Comparison of ENCODE assay signal across 10 cellular contexts in genomic region chr11:67406969-67407699, GRCh38. TPM values are rescaled to one million over a fixed set of nuclear protein-coding genes. Genes with fewer than 3 reads are reported as not detected.
DNase-seq lines count a peak whose midpoint lies in the region; ATAC-seq and TF ChIP-seq lines count a peak whose summit lies in the region.
"Had no signal": no experiment of that assay in that cellular context is flagged by ENCODE, and none has a peak within 500 bp of the region (broad histone marks: within the 10 kb centered on the region; RNA-seq: fewer than 3 reads in every experiment).

No MANE protein-coding gene starts in this region.

- 19 to 37% methylated on average over 10 to 12 of the region's 12 CpGs for WGBS in body of pancreas, 2 donors

- H3K9me3 ChIP-seq in body of pancreas (no peaks in the 10 kb centered on the region), Caco-2 (no peaks in the 10 kb centered on the region)
- H3K9me3 ChIP-seq: vagina had no signal

- ATAC-seq in activated B cell treated with CpG ODN at 0.5 μM for 24 hours (ENCODE audit: low read depth) (no peak), body of pancreas (no peak), GM18511 (IDR thresholded peaks at IDR 0.05; ENCODE audit: unreplicated experiment) (no peak)

- peaks cover 12% of the 10 kb centered on the region for H3K4me1 ChIP-seq in body of pancreas
- H3K4me1 ChIP-seq in Caco-2: peaks cover under 1% of the 10 kb centered on the region

- H3K9me3 Mint-ChIP-seq in activated B cell treated with CpG ODN at 0.5 μM for 24 hours: no peaks in the 10 kb centered on the region
- H3K9me3 Mint-ChIP-seq in immature natural killer cell: no peaks in the 10 kb centered on the region
- no peaks in the 10 kb centered on the region for H3K9me3 Mint-ChIP-seq in Caco-2 (ENCODE audit: unreplicated experiment)

- peak overlapping the region; percentile 60 for H3K4me3 Mint-ChIP-seq in activated B cell treated with CpG ODN at 0.5 μM for 24 hours
- peak overlapping the region; percentile 85 to 99 (median 96) for H3K4me3 Mint-ChIP-seq in immature natural killer cell
- H3K4me3 Mint-ChIP-seq in Caco-2 (ENCODE audit: unreplicated experiment): no peak overlapping the region

- H3K27ac Mint-ChIP-seq in activated B cell treated with CpG ODN at 0.5 μM for 24 hours (peak overlapping the region; percentile 88), immature natural killer cell (peak overlapping the region; percentile 90 to 98 (median 96)), Caco-2 (ENCODE audit: unreplicated experiment) (no peak overlapping the region)

- H3K27me3 ChIP-seq in body of pancreas: no peaks in the 10 kb centered on the region
- no peaks in the 10 kb centered on the region for H3K27me3 ChIP-seq in Caco-2 (replicated peaks; ENCODE audit: control insufficient read depth, insufficient read depth, low read length)
- H3K27me3 ChIP-seq: vagina had no signal

- H3K36me3 ChIP-seq in body of pancreas (replicated peaks in 1 of 2; ENCODE audit: insufficient read depth in 1 of 2, low read depth in 2 of 2): no peaks in the 10 kb centered on the region
- no peaks in the 10 kb centered on the region for H3K36me3 ChIP-seq in Caco-2 (ENCODE audit: control insufficient read depth, insufficient read depth, low read length)
- H3K36me3 ChIP-seq: vagina had no signal

- H3K4me1 Mint-ChIP-seq in activated B cell treated with CpG ODN at 0.5 μM for 24 hours: peaks cover 92% of the 10 kb centered on the region
- peaks cover 72 to 87% of the 10 kb centered on the region in 2 donors for H3K4me1 Mint-ChIP-seq in immature natural killer cell
- H3K4me1 Mint-ChIP-seq in Caco-2 (ENCODE audit: low read depth, unreplicated experiment): peaks cover 7% of the 10 kb centered on the region

- intact Hi-C loops in activated B cell treated with CpG ODN at 0.5 μM for 24 hours (cut with micrococcal nuclease): no loop called here
- intact Hi-C loops in body of pancreas (cut with DNase I): no loop called here
- intact Hi-C loops in Caco-2 (cut with micrococcal nuclease; ENCODE audit: unreplicated experiment): no loop called here

- POLR2A ChIA-PET in activated B cell treated with CpG ODN at 0.5 μM for 24 hours (lab: Charles Lee) (interaction anchor here (0.6 to 3.5 kb wide), 19 partner anchors 12 to 264 kb away, joined by 3 to 113 read pairs (median 5); partner anchors contain the start of genes CORO1B, PITPNM1, PTPRCAP and RAD9A), Caco-2 (lab: Charles Lee) (interaction anchor here (0.5 to 0.8 kb wide), 3 partner anchors 14 to 583 kb away, joined by 3 to 6 read pairs (median 3); partner anchors contain the start of gene CORO1B)

- CTCF ChIA-PET in activated B cell treated with CpG ODN at 0.5 μM for 24 hours (lab: Charles Lee): interaction anchor here (0.9 to 1.1 kb wide), 2 partner anchors 11 to 18 kb away, joined by 3 to 4 read pairs; no protein-coding TSS in a partner anchor
- CTCF ChIA-PET in Caco-2 (lab: Charles Lee): interaction anchor here (0.7 to 1.4 kb wide), 6 partner anchors 11 to 288 kb away, joined by 3 to 6 read pairs (median 3); partner anchors contain the start of genes CORO1B, KDM2A and TMEM134

- no peak overlapping the region for H3K4me3 ChIP-seq in body of pancreas
- H3K4me3 ChIP-seq in Caco-2 (ENCODE audit: low read depth, low read length): no peak overlapping the region
- H3K4me3 ChIP-seq: vagina had no signal

- no peak for TF ChIP-seq CTCF in activated B cell treated with CpG ODN at 0.5 μM for 24 hours (IDR thresholded peaks at IDR 0.05)
- TF ChIP-seq CTCF in body of pancreas (IDR thresholded peaks at IDR 0.05): no peak
- peak in 1 of 2 experiments; percentile 8 for TF ChIP-seq CTCF in Caco-2 (IDR thresholded peaks at IDR 0.05; ENCODE audit: insufficient read depth in 1 of 2, low read depth in 1 of 2, low read length in 1 of 2, severe bottlenecking in 1 of 2, unreplicated experiment in 1 of 2)

- BruUV-seq in Caco-2 (replicated peaks; lab: Mats Ljungman, UMichigan): no TSS peak

- peak; percentile 35 for DNase-seq in stimulated activated CD4-positive, alpha-beta T cell treated with anti-CD3 and anti-CD28 coated beads, Interleukin-4, amount 100 ng/mL, for 1 hour
- no peak for DNase-seq in stimulated activated CD4-positive, alpha-beta T cell treated with anti-CD3 and anti-CD28 coated beads, Interleukin-12 subunit alpha, Interleukin-12 subunit beta, amount 100 ng/mL, for 4 hours
- DNase-seq in activated B cell treated with CpG ODN at 0.5 μM for 24 hours: no peak
- no peak for DNase-seq in immature natural killer cell
- no peak for DNase-seq in kidney tubule cell (ENCODE audit: low spot score)
- no peak for DNase-seq in body of pancreas
- no peak for DNase-seq in Caco-2

- H3K36me3 Mint-ChIP-seq in activated B cell treated with CpG ODN at 0.5 μM for 24 hours (ENCODE audit: low read depth) (peaks cover 36% of the 10 kb centered on the region), immature natural killer cell (peaks cover 4 to 17% (median 5%) of the 10 kb centered on the region in 3 donors), Caco-2 (ENCODE audit: insufficient read depth, unreplicated experiment) (peaks cover 12% of the 10 kb centered on the region)

- H3K27me3 Mint-ChIP-seq in activated B cell treated with CpG ODN at 0.5 μM for 24 hours (no peaks in the 10 kb centered on the region), immature natural killer cell (ENCODE audit: low read depth in 3 of 3) (peaks cover 2 to 12% (median 9%) of the 10 kb centered on the region in 3 donors), Caco-2 (ENCODE audit: insufficient read depth, unreplicated experiment) (no peaks in the 10 kb centered on the region)

- TF ChIP-seq POLR2A in body of pancreas (IDR thresholded peaks at IDR 0.05): no peak

- no peak overlapping the region for H3K27ac ChIP-seq in body of pancreas
- H3K27ac ChIP-seq: vagina had no signal

RNA-seq across cellular contexts. Expression of gene TBC1D10C, which starts 3.3 kb away (rescaled TPM):
- total RNA-seq in activated B cell treated with CpG ODN at 0.5 μM for 24 hours (158 and 163 TPM in 2 replicates), body of pancreas (1 to 10 TPM; 1.6 to 4.3 TPM), Caco-2 (2022) (0.26 TPM in 1 of 2 replicates, not detected in the other)
- polyA plus RNA-seq in immature natural killer cell: 100 to 1,000 TPM; 396 to 531 (median 451) TPM
- total RNA-seq: Daoy had no signal

RNA-seq across cellular contexts. Expression of gene PPP1CA, which starts 5.5 kb away (rescaled TPM):
- total RNA-seq in activated B cell treated with CpG ODN at 0.5 μM for 24 hours: 349 and 354 TPM in 2 replicates
- polyA plus RNA-seq in immature natural killer cell: 1,000 to 10,000 TPM in 1 of 3 donors, 100 to 1,000 TPM in 2; 830 to 1,276 (median 950) TPM
- total RNA-seq in body of pancreas: 100 to 1,000 TPM in 1 of 2 donors, 10 to 100 TPM in 1; 81.1 to 104 TPM
- total RNA-seq in Caco-2 (2022): 384 and 389 TPM in 2 replicates

RNA-seq across cellular contexts. Expression of gene CARNS1, which starts 8.3 kb away (rescaled TPM):
- total RNA-seq in activated B cell treated with CpG ODN at 0.5 μM for 24 hours (5.7 and 6.3 TPM in 2 replicates), body of pancreas (1 to 10 TPM; 2.1 to 2.6 TPM), Caco-2 (2022) (0.09 and 0.28 TPM in 2 replicates)
- 1 to 10 TPM; 1.9 to 3.4 (median 2.7) TPM for polyA plus RNA-seq in immature natural killer cell

RNA-seq across cellular contexts. Expression of gene RAD9A, which starts 15.3 kb away (rescaled TPM):
- 30.4 and 35.2 TPM in 2 replicates for total RNA-seq in activated B cell treated with CpG ODN at 0.5 μM for 24 hours
- polyA plus RNA-seq in immature natural killer cell: 10 to 100 TPM; 10.2 to 12.8 (median 11.6) TPM
- total RNA-seq in body of pancreas: 10 to 100 TPM; 22.6 to 49.4 TPM
- total RNA-seq in Caco-2 (2022): 55.1 and 63.5 TPM in 2 replicates

RNA-seq across cellular contexts. Expression of gene RPS6KB2, which starts 21.2 kb away (rescaled TPM):
- total RNA-seq in activated B cell treated with CpG ODN at 0.5 μM for 24 hours (66.9 and 74.5 TPM in 2 replicates), body of pancreas (10 to 100 TPM; 34.9 to 36.1 TPM), Caco-2 (2022) (109 and 116 TPM in 2 replicates)
- polyA plus RNA-seq in immature natural killer cell: 10 to 100 TPM; 71.5 to 96.5 (median 74.9) TPM

Comparison
In these comparisons a context has a peak if more than half of its experiments do, and no peak if none do; other contexts are left out.
1. RNA of gene TBC1D10C, which starts 3.3 kb away (total RNA-seq): 158 to 163 TPM in activated B cell treated with CpG ODN at 0.5 μM for 24 hours; 1.6 to 4.3 TPM in body of pancreas and 0.26 TPM in Caco-2; every median in the first group is over 10 times any median in the second.